ENCODE assay signal across 14 cellular contexts in genomic region chr5:168106008-168106761, GRCh38.
DNase-seq lines count a peak whose midpoint lies in the region; ATAC-seq, FAIRE-seq and TF ChIP-seq lines count a peak whose summit lies in the region.
"Had no signal": no experiment of that assay in that cellular context is flagged by ENCODE, and none has a peak within 500 bp of the region (broad histone marks: within the 10 kb centered on the region; RNA-seq: fewer than 3 reads in every experiment).

No MANE protein-coding gene starts in this region.

- peak overlapping the region; percentile 87 for H3K27ac ChIP-seq in mesenchymal stem cell (ENCODE audit: low read length, poor library complexity, severe bottlenecking)

- ATAC-seq in WTC11 (no peak), GM18519 (IDR thresholded peaks at IDR 0.05; ENCODE audit: low FRiP score, unreplicated experiment) (no peak)

- DNase-seq in Caki2 (ENCODE audit: low read depth) (peak; percentile 52), HT1080 (ENCODE audit: low read depth) (peak; percentile 69), WTC11 (ENCODE audit: low spot score) (no peak), mesenchymal stem cell (no peak), 8988T (no peak), GM10248 (ENCODE audit: extremely low spot score) (no peak), D721Med (ENCODE audit: insufficient read length, low spot score) (no peak)
- DNase-seq: activated effector memory CD4-positive, alpha-beta T cell treated with Interleukin-2 at 50 U/mL for 16 hours; CD4-positive, CD25-positive, alpha-beta regulatory T cell; cerebellar nuclear complex; NCI-H1105; NK-92 treated with Interleukin-12 subunit alpha and Interleukin-12 subunit beta, amount 100 ng/mL, for 24 hours had no signal

- H3K9me3 Mint-ChIP-seq in WTC11 = no peaks in the 10 kb centered on the region
- H3K9me3 Mint-ChIP-seq: CD4-positive, CD25-positive, alpha-beta regulatory T cell; stimulated activated naive CD8-positive, alpha-beta T cell treated with anti-CD3 and anti-CD28 coated beads, Interleukin-15, Interleukin-2, amounts not matched to agents 100 ng/mL and 50 ng/mL, for 24 hours had no signal

- H3K23ac ChIP-seq in mesenchymal stem cell (ENCODE audit: low read length in 2 of 2) = no peak overlapping the region

- no peaks in the 10 kb centered on the region for H3K9me3 ChIP-seq in mesenchymal stem cell (ENCODE audit: control insufficient read depth, low read length)

- H3K4me1 Mint-ChIP-seq in WTC11 = peaks cover 45% of the 10 kb centered on the region
- H3K4me1 Mint-ChIP-seq: CD4-positive, CD25-positive, alpha-beta regulatory T cell had no signal

- H3K27me3 Mint-ChIP-seq in WTC11 (ENCODE audit: low read depth) = peaks cover 2% of the 10 kb centered on the region
- H3K27me3 Mint-ChIP-seq: CD4-positive, CD25-positive, alpha-beta regulatory T cell; stimulated activated naive CD8-positive, alpha-beta T cell treated with anti-CD3 and anti-CD28 coated beads, Interleukin-15, Interleukin-2, amounts not matched to agents 100 ng/mL and 50 ng/mL, for 24 hours had no signal

- H4K8ac ChIP-seq in mesenchymal stem cell (ENCODE audit: low read length) = no peak overlapping the region

- POLR2A ChIA-PET in WTC11 (lab: Charles Lee) (no interaction called here), GM10248 (lab: Yijun Ruan, JAX) (no interaction called here)

- CTCF ChIA-PET in WTC11 (lab: Charles Lee) (interaction anchor here (1.7 to 2.6 kb wide), 2 partner anchors 8 to 59 kb away, joined by 6 to 14 read pairs; no protein-coding TSS in a partner anchor), GM10248 (lab: Yijun Ruan, JAX) (interaction anchor here (0.7 to 2.2 kb wide), 4 partner anchors 9 to 113 kb away, joined by 3 to 8 read pairs (median 4); no protein-coding TSS in a partner anchor)

- H3K79me1 ChIP-seq in mesenchymal stem cell (replicated peaks; ENCODE audit: low read length, poor library complexity, severe bottlenecking) = peaks cover 2% of the 10 kb centered on the region

- no peak overlapping the region for H2BK12ac ChIP-seq in mesenchymal stem cell (ENCODE audit: low read length in 2 of 2)

- H3K27ac Mint-ChIP-seq in WTC11 = peak overlapping the region; percentile 17; the same call in 1 of the 2 replicates
- H3K27ac Mint-ChIP-seq: CD4-positive, CD25-positive, alpha-beta regulatory T cell; stimulated activated naive CD8-positive, alpha-beta T cell treated with anti-CD3 and anti-CD28 coated beads, Interleukin-15, Interleukin-2, amounts not matched to agents 100 ng/mL and 50 ng/mL, for 24 hours had no signal

- no peak overlapping the region for H2BK120ac ChIP-seq in mesenchymal stem cell (ENCODE audit: low read depth, low read length)

- in situ Hi-C loops in Caki2 (cut with HindIII; ENCODE audit: low pct_unique_long_range_greater_than_20kb, low sequenced_read_pairs) = no loop called here

- peaks cover 0 to 12% of the 10 kb centered on the region in 2 experiments for H3K36me3 ChIP-seq in mesenchymal stem cell (ENCODE audit: control insufficient read depth in 1 of 2, insufficient read depth in 2 of 2, low read depth in 1 of 2, low read length in 2 of 2)

- no peak overlapping the region for H2BK15ac ChIP-seq in mesenchymal stem cell (ENCODE audit: low read depth, poor library complexity, severe bottlenecking)

- peaks cover 0 to 3% of the 10 kb centered on the region in 2 experiments for H3K27me3 ChIP-seq in mesenchymal stem cell (ENCODE audit: control insufficient read depth in 1 of 2, insufficient read depth in 1 of 2, low read length in 2 of 2)

- no peak overlapping the region for H2AFZ ChIP-seq in mesenchymal stem cell (ENCODE audit: low read depth, low read length)

- no peak overlapping the region for H3K14ac ChIP-seq in mesenchymal stem cell (ENCODE audit: low read length in 2 of 2)

- no peak overlapping the region for H2BK5ac ChIP-seq in mesenchymal stem cell (ENCODE audit: low read depth, low read length, poor library complexity, severe bottlenecking)

- H3K4me1 ChIP-seq in mesenchymal stem cell (ENCODE audit: control insufficient read depth, insufficient read depth, low read depth, low read length) = peaks cover 17% of the 10 kb centered on the region

- no peaks in the 10 kb centered on the region for H3K36me3 Mint-ChIP-seq in WTC11
- H3K36me3 Mint-ChIP-seq: CD4-positive, CD25-positive, alpha-beta regulatory T cell had no signal

- no peak overlapping the region for H3K4me2 ChIP-seq in mesenchymal stem cell (ENCODE audit: low read length, poor library complexity, severe bottlenecking)

- peak overlapping the region; percentile 44 for H2AK5ac ChIP-seq in mesenchymal stem cell (ENCODE audit: low read length, severe bottlenecking)

- TF ChIP-seq CTCF in WTC11 (IDR thresholded peaks at IDR 0.05) (no peak), GM10248 (IDR thresholded peaks at IDR 0.05; ENCODE audit: control extremely low read depth, extremely low read depth, low read depth, missing control alignments) (no peak), D721Med (IDR thresholded peaks at IDR 0.05; ENCODE audit: insufficient read depth, missing control alignments) (no peak)

- H3K18ac ChIP-seq in mesenchymal stem cell (ENCODE audit: low read depth in 1 of 2, low read length in 2 of 2) = no peak overlapping the region

- no peak overlapping the region for H3K9ac ChIP-seq in mesenchymal stem cell (ENCODE audit: low read length)

- WGBS in mesenchymal stem cell = 56% methylated on average over 7 of the region's 8 CpGs

- H3K4ac ChIP-seq in mesenchymal stem cell (ENCODE audit: low read depth in 1 of 2, low read length in 2 of 2) = no peak overlapping the region

- no peak overlapping the region for H3K4me3 Mint-ChIP-seq in WTC11
- H3K4me3 Mint-ChIP-seq: CD4-positive, CD25-positive, alpha-beta regulatory T cell; stimulated activated naive CD8-positive, alpha-beta T cell treated with anti-CD3 and anti-CD28 coated beads, Interleukin-15, Interleukin-2, amounts not matched to agents 100 ng/mL and 50 ng/mL, for 24 hours had no signal

- FAIRE-seq in D721Med (lab: Jason Lieb, UNC) = no peak

- H4K91ac ChIP-seq in mesenchymal stem cell (ENCODE audit: low read length) = no peak overlapping the region

- no peak overlapping the region for H3K4me3 ChIP-seq in mesenchymal stem cell (ENCODE audit: insufficient read depth in 1 of 2, low read depth in 1 of 2, low read length in 2 of 2)

TF ChIP-seq in WTC11, 78 proteins besides CTCF, POLR2A, EP300 and RAD21 (continues in another document):
- TF ChIP-seq ETV6 (CRISPR knock-in tag; IDR thresholded peaks at IDR 0.05) (no peak), ZNF423 (CRISPR knock-in tag; IDR thresholded peaks at IDR 0.05) (no peak), NR1H2 (CRISPR knock-in tag; IDR thresholded peaks at IDR 0.05) (no peak), NFATC4 (CRISPR knock-in tag; IDR thresholded peaks at IDR 0.05) (no peak), TP53 (CRISPR knock-in tag; IDR thresholded peaks at IDR 0.05) (no peak), JUN (CRISPR knock-in tag; IDR thresholded peaks at IDR 0.05) (no peak), CREB1 (CRISPR knock-in tag; IDR thresholded peaks at IDR 0.05) (no peak), ARID4B (CRISPR knock-in tag; IDR thresholded peaks at IDR 0.05; ENCODE audit: borderline replicate concordance) (no peak), FOXK1 (CRISPR knock-in tag; IDR thresholded peaks at IDR 0.05) (no peak), FOXJ3 (CRISPR knock-in tag; IDR thresholded peaks at IDR 0.05; ENCODE audit: borderline replicate concordance) (no peak), MLX (CRISPR knock-in tag; IDR thresholded peaks at IDR 0.05) (no peak), TCF7 (CRISPR knock-in tag; IDR thresholded peaks at IDR 0.05; ENCODE audit: low read depth) (no peak)

Comparison
In these comparisons a context has a peak if more than half of its experiments do, and no peak if none do; other contexts are left out.
1. DNase-seq: peak in Caki2 (single experiment) and HT1080 (single experiment); none in WTC11 (single experiment), mesenchymal stem cell (single experiment), 8988T (single experiment), GM10248 (single experiment) and D721Med (single experiment).